Comparison of ENCODE assay signal across 19 cellular contexts in the genomic region with DNA sequence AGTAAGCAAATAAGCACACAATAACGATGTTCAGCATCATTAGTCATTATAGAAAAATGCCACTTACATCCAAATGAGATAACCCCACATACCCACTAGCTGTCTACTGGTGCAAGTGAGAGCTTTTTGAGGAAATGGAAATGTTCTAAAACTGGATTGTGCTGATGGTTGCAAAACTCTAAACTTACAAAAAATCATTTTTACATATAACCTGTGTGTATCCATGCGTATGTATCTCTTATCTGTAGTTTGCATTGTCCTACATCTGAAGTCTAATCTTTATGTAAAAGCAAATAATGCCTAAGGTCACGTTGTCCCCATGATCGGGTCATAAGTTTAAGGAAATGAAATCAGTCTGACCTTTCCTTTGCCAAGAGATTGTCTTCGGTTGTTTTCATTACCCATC.
"Had no signal": no experiment of that assay in that cellular context is flagged by ENCODE, and none has a peak within 500 bp of the region (broad histone marks: within the 10 kb centered on the region; RNA-seq: fewer than 3 reads in every experiment).

No MANE protein-coding gene starts in this region.

- H3K4me2 ChIP-seq: smooth muscle cell had no signal

- H3K27ac Mint-ChIP-seq: activated T-helper 17 cell treated with anti-CD3 and anti-CD28 coated beads, Interleukin-2, amount 50 U/mL, for 72 hours; endodermal cell had no signal

- DNase-seq: activated CD4-positive, CD25-positive, alpha-beta regulatory T cell treated with anti-CD3 and anti-CD28 coated beads, Interleukin-2, amount 50 U/mL, for 72 hours; activated naive CD4-positive, alpha-beta T cell treated with Interleukin-2 at 50 U/mL for 16 hours; cerebellar nuclear complex; dorsolateral prefrontal cortex; endodermal cell; erythroblast; hypothalamus; kidney glomerular epithelial cell; left ventricle myocardium superior; midbrain; psoas muscle; right lobe of liver; stimulated activated CD4-positive, alpha-beta T cell treated with anti-CD3 and anti-CD28 coated beads, Interleukin-4, amount 100 ng/mL, for 4 hours; stimulated activated CD8-positive, alpha-beta memory T cell treated with anti-CD3 and anti-CD28 coated beads, Interleukin-4, amount 100 ng/mL, for 48 hours; stimulated activated naive CD8-positive, alpha-beta T cell treated with anti-CD3 and anti-CD28 coated beads, Interleukin-15, Interleukin-2, amounts not matched to agents 100 U/mL and 50 U/mL, for 24 hours; transverse colon had no signal

- H3K27me3 ChIP-seq: dorsolateral prefrontal cortex, right lobe of liver, transverse colon, vagina had no signal

- H3K4me1 Mint-ChIP-seq: activated T-helper 17 cell treated with anti-CD3 and anti-CD28 coated beads, Interleukin-2, amount 50 U/mL, for 72 hours had no signal

- H3K4me3 ChIP-seq: dorsolateral prefrontal cortex, psoas muscle, right lobe of liver, smooth muscle cell, transverse colon, vagina had no signal

- H3K9me3 Mint-ChIP-seq: activated T-helper 17 cell treated with anti-CD3 and anti-CD28 coated beads, Interleukin-2, amount 50 U/mL, for 72 hours; endodermal cell had no signal

- H3K27me3 Mint-ChIP-seq: activated T-helper 17 cell treated with anti-CD3 and anti-CD28 coated beads, Interleukin-2, amount 50 U/mL, for 72 hours had no signal

- H3K4me1 ChIP-seq: psoas muscle, right lobe of liver, transverse colon, vagina had no signal

- H3K4me3 Mint-ChIP-seq: activated T-helper 17 cell treated with anti-CD3 and anti-CD28 coated beads, Interleukin-2, amount 50 U/mL, for 72 hours; endodermal cell had no signal

- H3K9me3 ChIP-seq: psoas muscle, right lobe of liver, transverse colon, vagina had no signal

- ATAC-seq: activated T-helper 17 cell treated with anti-CD3 and anti-CD28 coated beads, Interleukin-2, amount 50 U/mL, for 72 hours; left ventricle myocardium superior; psoas muscle; stimulated activated naive CD8-positive, alpha-beta T cell treated with anti-CD3 and anti-CD28 coated beads, Interleukin-15, Interleukin-2, amounts not matched to agents 100 U/mL and 50 U/mL, for 24 hours had no signal

- H3K27ac ChIP-seq: dorsolateral prefrontal cortex, psoas muscle, transverse colon, vagina had no signal
